8 cellular contexts compared by ENCODE assay signal in the genomic region with DNA sequence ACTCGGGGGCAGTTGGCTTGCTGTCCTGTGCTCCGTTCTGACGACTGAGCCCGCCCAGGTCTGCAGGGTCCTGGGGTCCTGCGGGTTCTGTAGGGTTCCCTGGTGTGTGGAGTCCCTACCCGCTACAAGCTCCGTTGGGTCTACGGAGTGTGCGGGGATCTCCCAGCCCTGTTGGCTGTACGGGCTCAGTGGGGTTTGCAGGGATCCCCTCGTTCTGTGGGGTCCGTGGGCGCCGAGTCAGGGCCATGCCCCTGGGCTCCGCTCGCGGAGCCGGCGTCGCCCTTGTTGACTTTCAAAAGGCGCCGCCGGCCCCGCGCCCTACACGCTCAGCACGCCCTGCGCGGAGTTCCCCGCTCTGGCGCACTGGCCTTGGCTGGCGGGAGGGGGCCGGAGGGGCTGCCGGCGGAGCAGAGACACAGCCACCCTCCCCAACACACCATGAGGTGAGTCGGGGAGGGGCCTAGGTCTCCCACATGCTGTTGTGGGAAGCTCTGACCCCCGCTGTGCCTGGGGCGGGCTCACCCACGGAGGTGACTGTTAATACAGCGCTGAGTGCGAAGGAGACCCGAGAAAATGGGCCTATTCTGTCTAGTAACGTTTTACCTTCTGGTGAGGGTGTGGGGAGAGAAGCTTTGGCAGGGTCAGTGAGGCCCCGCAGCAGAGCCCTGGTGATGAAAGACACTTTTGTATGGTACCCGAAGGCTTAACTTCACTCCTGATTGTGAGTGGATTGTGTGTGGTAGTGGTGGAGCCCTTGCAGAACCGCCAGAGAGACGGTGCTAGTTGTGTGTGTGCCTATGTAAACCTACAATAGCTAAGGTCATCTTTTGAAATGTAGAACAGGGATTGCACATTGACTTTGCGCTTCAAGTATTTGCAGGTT. TPM values are rescaled to one million over a fixed set of nuclear protein-coding genes. Genes with fewer than 3 reads are reported as not detected.
DNase-seq lines count a peak whose midpoint lies in the region; ATAC-seq and TF ChIP-seq lines count a peak whose summit lies in the region.

No MANE protein-coding gene starts in this region.

- POLR2A ChIA-PET in T-cell (lab: Charles Lee): interaction anchor here (0.6 to 0.8 kb wide), 3 partner anchors 10 to 1717 kb away, joined by 3 to 13 read pairs (median 8); no protein-coding TSS in a partner anchor

- peak; percentile 66 for ATAC-seq in GM18517 (IDR thresholded peaks at IDR 0.05; ENCODE audit: unreplicated experiment)
- peak; percentile 66 for ATAC-seq in HG02938 (IDR thresholded peaks at IDR 0.05; ENCODE audit: unreplicated experiment)
- peak; percentile 85 to 93 (median 90) for ATAC-seq in T-cell (replicated peaks in 1 of 4)

- DNase-seq in T-cell (peak; percentile 18 to 79 (median 65)), astrocyte of the spinal cord (ENCODE audit: low read depth, low spot score) (peak; percentile 50), NCI-H2196 treated with DMSO at 0.1 percent for 48 hours (lab: John Stamatoyannopoulos, UW; ENCODE audit: unreplicated experiment) (no peak), NOMO-1 (lab: John Stamatoyannopoulos, UW; ENCODE audit: unreplicated experiment in 2 of 2) (no peak)

- in situ Hi-C loops in astrocyte of the spinal cord (cut with HindIII; ENCODE audit: low sequenced_read_pairs): no loop called here

- H3K9me3 Mint-ChIP-seq in T-cell: no peaks in the 10 kb centered on the region

- peak overlapping the region; percentile 56 for H3K4me3 ChIP-seq in astrocyte of the spinal cord (ENCODE audit: low read depth, low read length)
- peak overlapping the region; percentile 88 for H3K4me3 ChIP-seq in iPS-18c (ENCODE audit: insufficient read depth, low read depth, low read length)
- peak overlapping the region; percentile 14 to 38 (median 36) for H3K4me3 ChIP-seq in skin epidermis

- no peak for TF ChIP-seq CTCF in astrocyte of the spinal cord (IDR thresholded peaks at IDR 0.05; ENCODE audit: low read depth, low read length)

- H3K9me3 ChIP-seq in iPS-18c (ENCODE audit: control insufficient read depth, insufficient read depth, low read length): no peaks in the 10 kb centered on the region

- peaks cover 7% of the 10 kb centered on the region for H3K36me3 Mint-ChIP-seq in T-cell

- H3K27ac Mint-ChIP-seq in T-cell: peak overlapping the region; percentile 2 to 82

- CTCF ChIA-PET in T-cell (lab: Charles Lee): interaction anchor here (0.6 to 1.5 kb wide), 5 partner anchors 9 to 50 kb away, joined by 3 to 5 read pairs (median 4); no protein-coding TSS in a partner anchor

- peaks cover 78 to 85% (median 82%) of the 10 kb centered on the region in 3 donors for H3K4me1 Mint-ChIP-seq in T-cell

- H3K4me3 Mint-ChIP-seq in T-cell: peak overlapping the region; percentile 67 to 74 (median 73)

- H3K27me3 Mint-ChIP-seq in T-cell: no peaks in the 10 kb centered on the region

- peak overlapping the region in 12 of 21 experiments; percentile 2 to 64 (median 44) for H3K27ac ChIP-seq in skin epidermis

RNA-seq across cellular contexts. Expression of gene TASOR2, which starts 8.1 kb away (rescaled TPM):
- 10 to 100 TPM; 62.7 to 78.5 (median 71.7) TPM for total RNA-seq in T-cell

RNA-seq across cellular contexts. Expression of gene ASB13, which starts 26.3 kb away (rescaled TPM):
- 10 to 100 TPM in 4 of 5 donors, 1 to 10 TPM in 1; 9.4 to 22.8 (median 14.1) TPM for total RNA-seq in T-cell

Comparison
In these comparisons a context has a peak if more than half of its experiments do, and no peak if none do; other contexts are left out.
1. DNase-seq: peak in T-cell (34 of 34) and astrocyte of the spinal cord (single experiment); none in NCI-H2196 treated with DMSO at 0.1 percent for 48 hours (single experiment) and NOMO-1 (0 of 2).
2. H3K4me3 ChIP-seq: peak in every context shown above with its lines; median percentile 88 in iPS-18c; 56 in astrocyte of the spinal cord; 36 in skin epidermis.
3. Peak in every context shown above with its lines, with median percentiles within 50 percentile points of each other: ATAC-seq.